In the genomic region with DNA sequence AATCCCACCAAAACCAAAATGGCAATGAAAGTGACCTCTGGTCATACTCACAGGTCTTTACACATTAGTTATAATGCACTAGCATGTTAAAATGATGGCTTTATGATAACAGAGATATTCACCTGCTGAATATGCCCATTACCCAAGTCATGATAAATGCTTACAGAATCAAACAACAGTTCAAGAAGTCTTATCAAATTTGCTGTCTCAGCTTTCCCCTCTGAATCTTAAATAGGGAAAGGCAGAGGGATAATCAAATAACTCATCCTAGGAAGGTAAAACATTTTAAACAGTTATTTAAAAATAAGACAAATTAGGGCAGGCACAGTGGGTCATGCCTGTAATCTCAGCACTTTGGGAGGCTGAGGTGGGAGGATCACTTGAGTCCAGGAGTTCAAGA, we compare ENCODE assay signal across 2 cellular contexts.
TF ChIP-seq lines count a peak whose summit lies in the region.

No MANE protein-coding gene starts in this region.

TF ChIP-seq in A549, 52 proteins besides CTCF, POLR2A, EP300 and RAD21 (continued from another document):
- TF ChIP-seq, protein P1, sequence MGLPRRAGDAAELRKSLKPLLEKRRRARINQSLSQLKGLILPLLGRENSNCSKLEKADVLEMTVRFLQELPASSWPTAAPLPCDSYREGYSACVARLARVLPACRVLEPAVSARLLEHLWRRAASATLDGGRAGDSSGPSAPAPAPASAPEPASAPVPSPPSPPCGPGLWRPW (IDR thresholded peaks at IDR 0.05) = no peak
- TF ChIP-seq MAFK (IDR thresholded peaks at IDR 0.05; ENCODE audit: partially characterized antibody) = peak; percentile 62
- no peak for TF ChIP-seq FOSB (CRISPR knock-in tag; IDR thresholded peaks at IDR 0.05)
- TF ChIP-seq, protein P2, sequence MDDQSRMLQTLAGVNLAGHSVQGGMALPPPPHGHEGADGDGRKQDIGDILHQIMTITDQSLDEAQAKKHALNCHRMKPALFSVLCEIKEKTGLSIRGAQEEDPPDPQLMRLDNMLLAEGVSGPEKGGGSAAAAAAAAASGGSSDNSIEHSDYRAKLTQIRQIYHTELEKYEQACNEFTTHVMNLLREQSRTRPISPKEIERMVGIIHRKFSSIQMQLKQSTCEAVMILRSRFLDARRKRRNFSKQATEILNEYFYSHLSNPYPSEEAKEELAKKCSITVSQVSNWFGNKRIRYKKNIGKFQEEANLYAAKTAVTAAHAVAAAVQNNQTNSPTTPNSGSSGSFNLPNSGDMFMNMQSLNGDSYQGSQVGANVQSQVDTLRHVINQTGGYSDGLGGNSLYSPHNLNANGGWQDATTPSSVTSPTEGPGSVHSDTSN (IDR thresholded peaks at IDR 0.05) = no peak
- no peak for TF ChIP-seq ZFP36 (IDR thresholded peaks at IDR 0.05; ENCODE audit: borderline replicate concordance, partially characterized antibody)
- TF ChIP-seq RNF2 (IDR thresholded peaks at IDR 0.05; ENCODE audit: borderline replicate concordance, low read depth) = no peak
- TF ChIP-seq HEYL (CRISPR knock-in tag; IDR thresholded peaks at IDR 0.05) = no peak
- no peak for TF ChIP-seq MYC (IDR thresholded peaks at IDR 0.05; ENCODE audit: borderline replicate concordance, low read length)

TF ChIP-seq in K562, 482 proteins besides CTCF, POLR2A, EP300 and RAD21:
- TF ChIP-seq HDAC3 (IDR thresholded peaks at IDR 0.05; ENCODE audit: borderline replicate concordance, partially characterized antibody) (no peak), ZNF316 (IDR thresholded peaks at IDR 0.05) (peak; percentile 33; the same call in 1 of the 2 replicates), KDM2B (CRISPR knock-in tag; IDR thresholded peaks at IDR 0.05) (no peak), C11orf30 (IDR thresholded peaks at IDR 0.05; ENCODE audit: low read depth) (0 out of 2 replicates have a peak, but pooled peaks have one; percentile 12), ZNF124 (CRISPR knock-in tag; IDR thresholded peaks at IDR 0.05) (no peak)
